ENCODE assay signal across 15 cellular contexts in the genomic region with DNA sequence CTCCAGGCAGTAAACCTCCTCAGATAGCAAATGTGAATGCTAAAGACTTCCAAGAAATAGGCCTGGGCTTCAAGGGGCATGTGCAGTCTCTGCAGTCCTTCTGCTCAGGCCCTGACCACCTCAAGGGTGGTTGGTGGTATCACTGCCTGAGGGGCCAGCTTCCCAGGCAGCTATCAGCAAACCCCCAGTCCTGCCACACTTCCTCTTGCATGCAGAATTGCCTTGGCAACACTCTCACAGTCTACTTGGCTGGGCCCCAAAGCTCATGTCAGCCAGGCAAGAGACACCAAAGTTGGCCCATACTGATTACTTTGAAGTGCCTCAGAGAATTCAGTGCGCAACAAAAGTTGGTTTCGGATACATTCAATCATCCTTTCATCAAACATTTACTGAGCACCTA. TPM values are rescaled to one million over a fixed set of nuclear protein-coding genes. Genes with fewer than 3 reads are reported as not detected.
DNase-seq lines count a peak whose midpoint lies in the region; TF ChIP-seq lines count a peak whose summit lies in the region.
"Had no signal": no experiment of that assay in that cellular context is flagged by ENCODE, and none has a peak within 500 bp of the region (broad histone marks: within the 10 kb centered on the region; RNA-seq: fewer than 3 reads in every experiment).

No MANE protein-coding gene starts in this region.

- no peaks in the 10 kb centered on the region for H3K9me3 ChIP-seq in Peyer's patch
- H3K9me3 ChIP-seq: ovary had no signal

- H3K27ac ChIP-seq in HL-60 (replicated peaks) (peak overlapping the region; percentile 63), Peyer's patch (no peak overlapping the region)
- H3K27ac ChIP-seq: cardiac muscle cell, ovary had no signal

- no peak for TF ChIP-seq POLR2A in Peyer's patch (IDR thresholded peaks at IDR 0.05)

- H3K4me3 ChIP-seq in HL-60 (replicated peaks; ENCODE audit: insufficient read depth, low read length) (no peak overlapping the region), fibroblast of the aortic adventitia (ENCODE audit: low read depth, low read length) (no peak overlapping the region), Peyer's patch (no peak overlapping the region)
- H3K4me3 ChIP-seq: cardiac muscle cell, ovary had no signal

- peaks cover 0 to 8% (median 3%) of the 10 kb centered on the region in 4 donors for H3K4me1 ChIP-seq in Peyer's patch

- TF ChIP-seq CTCF in HL-60 (IDR thresholded peaks at IDR 0.05; ENCODE audit: insufficient read depth, low read length): no peak
- TF ChIP-seq CTCF in fibroblast of the aortic adventitia (IDR thresholded peaks at IDR 0.05; ENCODE audit: insufficient read depth, low read length): no peak
- TF ChIP-seq CTCF in Peyer's patch (IDR thresholded peaks at IDR 0.05): no peak

- DNase-seq in AML-193 (lab: John Stamatoyannopoulos, UW) (peak; percentile 77 to 83), HL-60 (ENCODE audit: low read depth in 1 of 2, low spot score in 1 of 2) (peak in 1 of 2 experiments; percentile 85), OCI-M2 (lab: John Stamatoyannopoulos, UW; ENCODE audit: unreplicated experiment) (peak; percentile 13), fibroblast of the aortic adventitia (ENCODE audit: low read depth) (peak; percentile 30), NCI-H187 treated with DMSO at 0.1 percent for 48 hours (lab: John Stamatoyannopoulos, UW) (no peak), DMS79 treated with DMSO at 0.1 percent for 48 hours (lab: John Stamatoyannopoulos, UW) (no peak), Peyer's patch (no peak)
- no peak for DNase-seq in activated CD8-positive, alpha-beta memory T cell treated with anti-CD3 and anti-CD28 coated beads, Interleukin-2, amount 50 U/mL, for 4 hours
- DNase-seq: NCI-H1417, NCI-H510A, ovary had no signal

- H3K27me3 ChIP-seq in HL-60 (ENCODE audit: insufficient read depth, poor library complexity, severe bottlenecking) (no peaks in the 10 kb centered on the region), Peyer's patch (no peaks in the 10 kb centered on the region)
- H3K27me3 ChIP-seq: cardiac muscle cell, ovary had no signal

- no peaks in the 10 kb centered on the region for H3K36me3 ChIP-seq in Peyer's patch
- H3K36me3 ChIP-seq: cardiac muscle cell, ovary had no signal

RNA-seq across cellular contexts. Expression of gene ASB8, which starts 3.5 kb away (rescaled TPM):
- total RNA-seq in fibroblast of the aortic adventitia (ENCODE audit: low replicate concordance): 29.7 and 32.8 TPM in 2 replicates
- total RNA-seq in Peyer's patch: 10 to 100 TPM; 16.5 to 40.8 (median 33.7) TPM

RNA-seq across cellular contexts. Expression of gene CCDC184, which starts 22.6 kb away (rescaled TPM):
- total RNA-seq in fibroblast of the aortic adventitia (ENCODE audit: low replicate concordance) (0.63 and 1.1 TPM in 2 replicates), Peyer's patch (under 1 TPM in 1 of 4 donors, not detected in 3; 0.40 TPM)

RNA-seq across cellular contexts. Expression of gene PFKM, which starts 41.6 kb away (rescaled TPM):
- 50.5 and 93.8 TPM in 2 replicates for total RNA-seq in fibroblast of the aortic adventitia (ENCODE audit: low replicate concordance)
- total RNA-seq in Peyer's patch: 10 to 100 TPM in 3 of 4 donors, 1 to 10 TPM in 1; 10.0 to 38.0 (median 27.0) TPM

RNA-seq across cellular contexts. Expression of gene OR10AD1, which starts 42.3 kb away (rescaled TPM):
- total RNA-seq in fibroblast of the aortic adventitia (ENCODE audit: low replicate concordance) (not detected in 2 replicates), Peyer's patch (not detected)
- total RNA-seq: activated CD8-positive, alpha-beta memory T cell treated with anti-CD3 and anti-CD28 coated beads for 36 hours; B cell; cardiac muscle cell; mucosa of gallbladder; ovary had no signal

RNA-seq across cellular contexts. Expression of gene SENP1, which starts 54.9 kb away (rescaled TPM):
- 33.8 and 43.8 TPM in 2 replicates for total RNA-seq in fibroblast of the aortic adventitia (ENCODE audit: low replicate concordance)
- 10 to 100 TPM; 11.0 to 37.1 (median 16.9) TPM for total RNA-seq in Peyer's patch

Comparison
In these comparisons a context has a peak if more than half of its experiments do, and no peak if none do; other contexts are left out.
1. DNase-seq: peak in AML-193 (2 of 2), OCI-M2 (single experiment) and fibroblast of the aortic adventitia (single experiment); none in activated CD8-positive, alpha-beta memory T cell treated with anti-CD3 and anti-CD28 coated beads, Interleukin-2, amount 50 U/mL, for 4 hours (single experiment), NCI-H187 treated with DMSO at 0.1 percent for 48 hours (single experiment), DMS79 treated with DMSO at 0.1 percent for 48 hours (single experiment) and Peyer's patch (0 of 3).